ENCODE assay signal across 1 cellular context in the genomic region with DNA sequence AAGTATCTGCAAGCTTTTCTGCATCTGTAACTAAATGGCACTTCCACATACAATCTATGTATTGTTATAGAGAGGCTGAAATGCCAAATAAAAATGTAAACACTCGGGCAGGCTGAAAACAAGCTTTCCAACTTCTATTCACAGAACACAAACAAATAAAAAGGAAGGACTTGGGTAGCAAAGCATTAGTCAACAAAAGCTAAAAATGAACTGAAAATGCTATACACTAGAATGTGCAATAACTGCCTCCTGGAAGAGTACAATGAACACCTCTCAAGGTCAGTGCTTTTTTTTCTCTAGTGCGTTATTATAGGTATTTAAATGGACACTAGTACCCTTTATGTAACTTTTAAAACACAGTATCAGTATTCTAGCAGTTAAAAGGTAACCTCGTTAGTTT.
TF ChIP-seq lines count a peak whose summit lies in the region.

No MANE protein-coding gene starts in this region.

TF ChIP-seq in HepG2, 621 proteins besides CTCF, POLR2A, EP300 and RAD21 (continued from another document):
- TF ChIP-seq, protein P1, sequence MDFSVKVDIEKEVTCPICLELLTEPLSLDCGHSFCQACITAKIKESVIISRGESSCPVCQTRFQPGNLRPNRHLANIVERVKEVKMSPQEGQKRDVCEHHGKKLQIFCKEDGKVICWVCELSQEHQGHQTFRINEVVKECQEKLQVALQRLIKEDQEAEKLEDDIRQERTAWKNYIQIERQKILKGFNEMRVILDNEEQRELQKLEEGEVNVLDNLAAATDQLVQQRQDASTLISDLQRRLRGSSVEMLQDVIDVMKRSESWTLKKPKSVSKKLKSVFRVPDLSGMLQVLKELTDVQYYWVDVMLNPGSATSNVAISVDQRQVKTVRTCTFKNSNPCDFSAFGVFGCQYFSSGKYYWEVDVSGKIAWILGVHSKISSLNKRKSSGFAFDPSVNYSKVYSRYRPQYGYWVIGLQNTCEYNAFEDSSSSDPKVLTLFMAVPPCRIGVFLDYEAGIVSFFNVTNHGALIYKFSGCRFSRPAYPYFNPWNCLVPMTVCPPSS (IDR thresholded peaks at IDR 0.05): no peak
- TF ChIP-seq TAF1 (CRISPR knock-in tag; IDR thresholded peaks at IDR 0.05) (no peak), SNAI1 (CRISPR knock-in tag; IDR thresholded peaks at IDR 0.05; ENCODE audit: borderline replicate concordance) (no peak), NCOR1 (IDR thresholded peaks at IDR 0.05; ENCODE audit: borderline replicate concordance, low read length) (no peak), ARID5B (CRISPR knock-in tag; IDR thresholded peaks at IDR 0.05) (peak; percentile 53; the same call in 1 of the 2 replicates), ZNF362 (CRISPR knock-in tag; IDR thresholded peaks at IDR 0.05; ENCODE audit: borderline replicate concordance) (peak; percentile 50; the same call in 1 of the 2 replicates), ZBTB20 (CRISPR knock-in tag; IDR thresholded peaks at IDR 0.05; ENCODE audit: borderline replicate concordance, low read depth) (no peak), GATAD2A (CRISPR knock-in tag; IDR thresholded peaks at IDR 0.05) (peak; percentile 35; the same call in 1 of the 2 replicates), RBAK (CRISPR knock-in tag; IDR thresholded peaks at IDR 0.05) (no peak), FOXC1 (CRISPR knock-in tag; IDR thresholded peaks at IDR 0.05; ENCODE audit: borderline replicate concordance) (no peak), RXRA (CRISPR knock-in tag; IDR thresholded peaks at IDR 0.05) (no peak)
- TF ChIP-seq, protein P2, sequence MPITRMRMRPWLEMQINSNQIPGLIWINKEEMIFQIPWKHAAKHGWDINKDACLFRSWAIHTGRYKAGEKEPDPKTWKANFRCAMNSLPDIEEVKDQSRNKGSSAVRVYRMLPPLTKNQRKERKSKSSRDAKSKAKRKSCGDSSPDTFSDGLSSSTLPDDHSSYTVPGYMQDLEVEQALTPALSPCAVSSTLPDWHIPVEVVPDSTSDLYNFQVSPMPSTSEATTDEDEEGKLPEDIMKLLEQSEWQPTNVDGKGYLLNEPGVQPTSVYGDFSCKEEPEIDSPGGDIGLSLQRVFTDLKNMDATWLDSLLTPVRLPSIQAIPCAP (CRISPR knock-in tag; IDR thresholded peaks at IDR 0.05; ENCODE audit: low read depth): no peak
- TF ChIP-seq, protein P3, sequence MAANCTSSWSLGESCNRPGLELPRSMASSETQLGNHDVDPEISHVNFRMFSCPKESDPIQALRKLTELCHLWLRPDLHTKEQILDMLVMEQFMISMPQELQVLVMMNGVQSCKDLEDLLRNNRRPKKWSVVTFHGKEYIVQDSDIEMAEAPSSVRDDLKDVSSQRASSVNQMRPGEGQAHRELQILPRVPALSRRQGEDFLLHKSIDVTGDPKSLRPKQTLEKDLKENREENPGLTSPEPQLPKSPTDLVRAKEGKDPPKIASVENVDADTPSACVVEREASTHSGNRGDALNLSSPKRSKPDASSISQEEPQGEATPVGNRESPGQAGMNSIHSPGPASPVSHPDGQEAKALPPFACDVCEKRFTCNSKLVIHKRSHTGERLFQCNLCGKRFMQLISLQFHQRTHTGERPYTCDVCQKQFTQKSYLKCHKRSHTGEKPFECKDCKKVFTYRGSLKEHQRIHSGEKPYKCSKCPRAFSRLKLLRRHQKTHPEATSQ (CRISPR knock-in tag; IDR thresholded peaks at IDR 0.05; ENCODE audit: borderline replicate concordance): no peak
- TF ChIP-seq, protein P4, sequence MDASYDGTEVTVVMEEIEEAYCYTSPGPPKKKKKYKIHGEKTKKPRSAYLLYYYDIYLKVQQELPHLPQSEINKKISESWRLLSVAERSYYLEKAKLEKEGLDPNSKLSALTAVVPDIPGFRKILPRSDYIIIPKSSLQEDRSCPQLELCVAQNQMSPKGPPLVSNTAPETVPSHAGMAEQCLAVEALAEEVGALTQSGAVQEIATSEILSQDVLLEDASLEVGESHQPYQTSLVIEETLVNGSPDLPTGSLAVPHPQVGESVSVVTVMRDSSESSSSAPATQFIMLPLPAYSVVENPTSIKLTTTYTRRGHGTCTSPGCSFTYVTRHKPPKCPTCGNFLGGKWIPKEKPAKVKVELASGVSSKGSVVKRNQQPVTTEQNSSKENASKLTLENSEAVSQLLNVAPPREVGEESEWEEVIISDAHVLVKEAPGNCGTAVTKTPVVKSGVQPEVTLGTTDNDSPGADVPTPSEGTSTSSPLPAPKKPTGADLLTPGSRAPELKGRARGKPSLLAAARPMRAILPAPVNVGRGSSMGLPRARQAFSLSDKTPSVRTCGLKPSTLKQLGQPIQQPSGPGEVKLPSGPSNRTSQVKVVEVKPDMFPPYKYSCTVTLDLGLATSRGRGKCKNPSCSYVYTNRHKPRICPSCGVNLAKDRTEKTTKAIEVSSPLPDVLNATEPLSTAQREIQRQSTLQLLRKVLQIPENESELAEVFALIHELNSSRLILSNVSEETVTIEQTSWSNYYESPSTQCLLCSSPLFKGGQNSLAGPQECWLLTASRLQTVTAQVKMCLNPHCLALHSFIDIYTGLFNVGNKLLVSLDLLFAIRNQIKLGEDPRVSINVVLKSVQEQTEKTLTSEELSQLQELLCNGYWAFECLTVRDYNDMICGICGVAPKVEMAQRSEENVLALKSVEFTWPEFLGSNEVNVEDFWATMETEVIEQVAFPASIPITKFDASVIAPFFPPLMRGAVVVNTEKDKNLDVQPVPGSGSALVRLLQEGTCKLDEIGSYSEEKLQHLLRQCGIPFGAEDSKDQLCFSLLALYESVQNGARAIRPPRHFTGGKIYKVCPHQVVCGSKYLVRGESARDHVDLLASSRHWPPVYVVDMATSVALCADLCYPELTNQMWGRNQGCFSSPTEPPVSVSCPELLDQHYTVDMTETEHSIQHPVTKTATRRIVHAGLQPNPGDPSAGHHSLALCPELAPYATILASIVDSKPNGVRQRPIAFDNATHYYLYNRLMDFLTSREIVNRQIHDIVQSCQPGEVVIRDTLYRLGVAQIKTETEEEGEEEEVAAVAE (CRISPR knock-in tag; IDR thresholded peaks at IDR 0.05; ENCODE audit: borderline replicate concordance): no peak
- TF ChIP-seq, protein P5, sequence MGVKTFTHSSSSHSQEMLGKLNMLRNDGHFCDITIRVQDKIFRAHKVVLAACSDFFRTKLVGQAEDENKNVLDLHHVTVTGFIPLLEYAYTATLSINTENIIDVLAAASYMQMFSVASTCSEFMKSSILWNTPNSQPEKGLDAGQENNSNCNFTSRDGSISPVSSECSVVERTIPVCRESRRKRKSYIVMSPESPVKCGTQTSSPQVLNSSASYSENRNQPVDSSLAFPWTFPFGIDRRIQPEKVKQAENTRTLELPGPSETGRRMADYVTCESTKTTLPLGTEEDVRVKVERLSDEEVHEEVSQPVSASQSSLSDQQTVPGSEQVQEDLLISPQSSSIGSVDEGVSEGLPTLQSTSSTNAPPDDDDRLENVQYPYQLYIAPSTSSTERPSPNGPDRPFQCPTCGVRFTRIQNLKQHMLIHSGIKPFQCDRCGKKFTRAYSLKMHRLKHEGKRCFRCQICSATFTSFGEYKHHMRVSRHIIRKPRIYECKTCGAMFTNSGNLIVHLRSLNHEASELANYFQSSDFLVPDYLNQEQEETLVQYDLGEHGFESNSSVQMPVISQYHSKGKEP (CRISPR knock-in tag; IDR thresholded peaks at IDR 0.05): no peak
